Comparison of ENCODE assay signal across 10 cellular contexts in genomic region chr5:95087819-95088317, GRCh38.
DNase-seq lines count a peak whose midpoint lies in the region; ATAC-seq and TF ChIP-seq lines count a peak whose summit lies in the region.
"Had no signal": no experiment of that assay in that cellular context is flagged by ENCODE, and none has a peak within 500 bp of the region (broad histone marks: within the 10 kb centered on the region; RNA-seq: fewer than 3 reads in every experiment).

No MANE protein-coding gene starts in this region.

- ATAC-seq in GM18867 (IDR thresholded peaks at IDR 0.05; ENCODE audit: unreplicated experiment), result peak; percentile 86
- peak; percentile 78 for ATAC-seq in GM21825 (IDR thresholded peaks at IDR 0.05; ENCODE audit: unreplicated experiment)
- ATAC-seq in naive thymus-derived CD4-positive, alpha-beta T cell, result peak; percentile 4
- no peak for ATAC-seq in WTC11

- H3K4me3 ChIP-seq in KMS-11 (IDR thresholded peaks at IDR 0.05; ENCODE audit: insufficient read depth, low read depth, low read length), result peak overlapping the region; percentile 53
- no peak overlapping the region for H3K4me3 ChIP-seq in naive thymus-derived CD4-positive, alpha-beta T cell (ENCODE audit: low read length)

- peak overlapping the region; percentile 81 for H3K4me2 ChIP-seq in KMS-11

- H3K79me2 ChIP-seq in KMS-11 (ENCODE audit: insufficient read depth, low read depth), result no peaks in the 10 kb centered on the region
- H3K79me2 ChIP-seq: parathyroid adenoma had no signal

- H3K27me3 Mint-ChIP-seq in naive thymus-derived CD4-positive, alpha-beta T cell, result peaks cover 0 to 7% (median 4%) of the 10 kb centered on the region in 5 donors
- peaks cover 4% of the 10 kb centered on the region for H3K27me3 Mint-ChIP-seq in activated T-cell treated with anti-CD3 and anti-CD28 coated beads, Interleukin-2, amount 50 U/mL, for 24 hours
- H3K27me3 Mint-ChIP-seq in WTC11 (ENCODE audit: low read depth), result no peaks in the 10 kb centered on the region

- H3K4me3 Mint-ChIP-seq in naive thymus-derived CD4-positive, alpha-beta T cell, result no peak overlapping the region
- no peak overlapping the region for H3K4me3 Mint-ChIP-seq in activated T-cell treated with anti-CD3 and anti-CD28 coated beads, Interleukin-2, amount 50 U/mL, for 24 hours
- H3K4me3 Mint-ChIP-seq in WTC11, result no peak overlapping the region

- no peaks in the 10 kb centered on the region for H3K36me3 ChIP-seq in KMS-11 (ENCODE audit: insufficient read depth)
- H3K36me3 ChIP-seq in naive thymus-derived CD4-positive, alpha-beta T cell (ENCODE audit: control insufficient read depth in 2 of 3, insufficient read depth in 3 of 3, low read length in 3 of 3), result no peaks in the 10 kb centered on the region

- TF ChIP-seq CTCF in KMS-11 (conservative IDR thresholded peaks at IDR 0.05; ENCODE audit: low read depth, low read length) (no peak), WTC11 (IDR thresholded peaks at IDR 0.05) (no peak)

- H3K9me3 Mint-ChIP-seq in naive thymus-derived CD4-positive, alpha-beta T cell, result peaks cover 0 to 12% (median 0%) of the 10 kb centered on the region in 11 donors
- H3K9me3 Mint-ChIP-seq in activated T-cell treated with anti-CD3 and anti-CD28 coated beads, Interleukin-2, amount 50 U/mL, for 24 hours, result no peaks in the 10 kb centered on the region
- peaks cover 17% of the 10 kb centered on the region for H3K9me3 Mint-ChIP-seq in WTC11

- H2AFZ ChIP-seq in KMS-11 (ENCODE audit: low read depth), result peak overlapping the region; percentile 79
- H2AFZ ChIP-seq: parathyroid adenoma had no signal

- H3K9me3 ChIP-seq in naive thymus-derived CD4-positive, alpha-beta T cell (ENCODE audit: control insufficient read depth in 2 of 3, low read length in 3 of 3), result no peaks in the 10 kb centered on the region

- no peak for DNase-seq in naive thymus-derived CD4-positive, alpha-beta T cell
- DNase-seq in activated T-cell treated with anti-CD3 and anti-CD28 coated beads, Interleukin-2, amount 50 U/mL, for 24 hours, result no peak
- DNase-seq in NCI-H345 (lab: John Stamatoyannopoulos, UW), result no peak
- DNase-seq in HuH-7.5 (ENCODE audit: low spot score), result no peak
- no peak for DNase-seq in WTC11 (ENCODE audit: low spot score)
- DNase-seq: NCI-H748 treated with DMSO at 0.1 percent for 48 hours had no signal

- peaks cover 0 to 2% (median 0%) of the 10 kb centered on the region in 7 donors for H3K4me1 Mint-ChIP-seq in naive thymus-derived CD4-positive, alpha-beta T cell
- no peaks in the 10 kb centered on the region for H3K4me1 Mint-ChIP-seq in activated T-cell treated with anti-CD3 and anti-CD28 coated beads, Interleukin-2, amount 50 U/mL, for 24 hours (ENCODE audit: low read depth)
- H3K4me1 Mint-ChIP-seq in WTC11, result peaks cover 15% of the 10 kb centered on the region

- H3K27ac Mint-ChIP-seq in naive thymus-derived CD4-positive, alpha-beta T cell, result no peak overlapping the region
- no peak overlapping the region for H3K27ac Mint-ChIP-seq in activated T-cell treated with anti-CD3 and anti-CD28 coated beads, Interleukin-2, amount 50 U/mL, for 24 hours
- no peak overlapping the region for H3K27ac Mint-ChIP-seq in WTC11

- no peaks in the 10 kb centered on the region for H4K20me1 ChIP-seq in KMS-11 (ENCODE audit: insufficient read depth)

- peak overlapping the region; percentile 83 for H3K27ac ChIP-seq in KMS-11
- no peak overlapping the region for H3K27ac ChIP-seq in naive thymus-derived CD4-positive, alpha-beta T cell (ENCODE audit: low read depth, low read length)
- H3K27ac ChIP-seq: parathyroid adenoma had no signal

- POLR2A ChIA-PET in naive thymus-derived CD4-positive, alpha-beta T cell (lab: Charles Lee), result no interaction called here
- POLR2A ChIA-PET in WTC11 (lab: Charles Lee), result interaction anchor here (1.0 kb wide), 1 partner anchor 38 kb away, joined by 3 read pairs; no protein-coding TSS in a partner anchor

- no peaks in the 10 kb centered on the region for H3K27me3 ChIP-seq in KMS-11 (ENCODE audit: insufficient read depth, low read depth)
- no peaks in the 10 kb centered on the region for H3K27me3 ChIP-seq in naive thymus-derived CD4-positive, alpha-beta T cell (ENCODE audit: control insufficient read depth in 2 of 2, insufficient read depth in 2 of 2, low read length in 2 of 2)

- intact Hi-C loops in naive thymus-derived CD4-positive, alpha-beta T cell (cut with micrococcal nuclease), result no loop called here

- peak overlapping the region; percentile 59 for H3K9ac ChIP-seq in KMS-11
- H3K9ac ChIP-seq: parathyroid adenoma had no signal

- H3K36me3 Mint-ChIP-seq in naive thymus-derived CD4-positive, alpha-beta T cell, result no peaks in the 10 kb centered on the region
- no peaks in the 10 kb centered on the region for H3K36me3 Mint-ChIP-seq in activated T-cell treated with anti-CD3 and anti-CD28 coated beads, Interleukin-2, amount 50 U/mL, for 24 hours (ENCODE audit: low read depth)
- H3K36me3 Mint-ChIP-seq in WTC11, result peaks cover 2% of the 10 kb centered on the region; the same call in 1 of the 2 replicates

- peaks cover 38% of the 10 kb centered on the region for H3K4me1 ChIP-seq in KMS-11 (ENCODE audit: low read depth, poor library complexity, severe bottlenecking)
- no peaks in the 10 kb centered on the region for H3K4me1 ChIP-seq in naive thymus-derived CD4-positive, alpha-beta T cell (ENCODE audit: control insufficient read depth in 2 of 2, insufficient read depth in 2 of 2, low read length in 2 of 2)
- H3K4me1 ChIP-seq: parathyroid adenoma had no signal

- CTCF ChIA-PET in naive thymus-derived CD4-positive, alpha-beta T cell (lab: Charles Lee), result no interaction called here
- CTCF ChIA-PET in WTC11 (lab: Charles Lee), result no interaction called here

TF ChIP-seq in WTC11, 78 proteins besides CTCF, POLR2A, EP300 and RAD21 (continues in another document):
- no peak for TF ChIP-seq GRHL2 (CRISPR knock-in tag; IDR thresholded peaks at IDR 0.05; ENCODE audit: insufficient replicate concordance, severe bottlenecking)
- no peak for TF ChIP-seq STAT6 (CRISPR knock-in tag; conservative IDR thresholded peaks at IDR 0.05; ENCODE audit: low read depth)
- TF ChIP-seq ATF1 (CRISPR knock-in tag; IDR thresholded peaks at IDR 0.05), result no peak
- no peak for TF ChIP-seq JAZF1 (CRISPR knock-in tag; IDR thresholded peaks at IDR 0.05)
- no peak for TF ChIP-seq NFYB (CRISPR knock-in tag; conservative IDR thresholded peaks at IDR 0.05; ENCODE audit: low read depth)
- no peak for TF ChIP-seq CBFB (CRISPR knock-in tag; IDR thresholded peaks at IDR 0.05; ENCODE audit: low read depth)
- no peak for TF ChIP-seq ZNF532 (CRISPR knock-in tag; IDR thresholded peaks at IDR 0.05; ENCODE audit: borderline replicate concordance)
- TF ChIP-seq FOXK1 (CRISPR knock-in tag; IDR thresholded peaks at IDR 0.05), result no peak
- no peak for TF ChIP-seq CDX4 (CRISPR knock-in tag; IDR thresholded peaks at IDR 0.05; ENCODE audit: borderline replicate concordance)
